Comparison of ENCODE assay signal across 8 cellular contexts in the genomic region with DNA sequence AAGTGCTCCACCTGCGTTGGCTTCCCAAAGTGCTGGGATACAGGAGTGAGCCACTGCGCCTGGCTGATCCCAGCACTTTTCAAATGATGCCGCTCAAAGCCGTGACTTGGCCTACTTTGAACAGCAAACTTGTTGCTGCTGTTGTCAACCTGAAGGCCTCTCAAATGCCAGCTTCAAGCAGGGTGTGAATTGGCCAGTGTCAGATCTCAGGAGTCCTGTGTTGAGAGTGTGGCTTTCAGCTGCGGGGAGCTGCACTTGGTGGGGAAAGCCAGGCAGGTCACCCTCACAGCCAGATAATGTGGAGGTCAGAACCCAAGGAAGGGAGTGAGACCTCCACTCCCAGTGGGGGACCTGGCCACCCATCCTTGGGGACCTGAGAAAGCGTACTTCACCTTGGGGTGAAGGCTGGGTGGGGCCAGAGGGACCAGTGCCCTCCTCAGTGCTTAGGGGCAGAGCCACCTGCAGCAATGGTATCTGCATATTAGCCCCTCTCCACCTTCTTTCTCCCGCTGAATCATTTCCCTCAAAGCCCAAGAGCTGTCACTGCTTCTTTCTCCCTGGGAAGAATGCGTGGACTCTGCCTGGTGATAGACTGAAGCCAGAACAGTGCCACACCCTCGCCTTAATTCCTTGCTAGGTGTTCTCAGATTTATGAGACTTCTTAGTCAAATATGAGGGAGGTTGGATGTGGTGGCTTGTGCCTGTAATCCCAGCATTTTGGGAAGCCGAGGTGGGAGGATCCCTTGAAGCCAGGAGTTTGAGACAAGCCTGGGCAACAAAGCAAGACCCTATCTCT.
"Had no signal": no experiment of that assay in that cellular context is flagged by ENCODE, and none has a peak within 500 bp of the region (broad histone marks: within the 10 kb centered on the region; RNA-seq: fewer than 3 reads in every experiment).

No MANE protein-coding gene starts in this region.

- H3K27ac ChIP-seq: gastrocnemius medialis, right atrium auricular region, skin epidermis had no signal

- DNase-seq: activated CD4-positive, alpha-beta T cell treated with anti-CD3 and anti-CD28 coated beads for 4 hours; activated CD8-positive, alpha-beta memory T cell treated with anti-CD3 and anti-CD28 coated beads for 24 hours; activated naive CD4-positive, alpha-beta T cell treated with anti-CD3 and anti-CD28 coated beads, Interleukin-2, amount 10 ng/mL, durations not matched to agents 7 days and 5 days; amygdala; gastrocnemius medialis; SW 1271 had no signal

- H3K4me3 ChIP-seq: gastrocnemius medialis, right atrium auricular region, skin epidermis had no signal

- H3K27me3 ChIP-seq: gastrocnemius medialis, right atrium auricular region had no signal

- H3K9me3 ChIP-seq: gastrocnemius medialis, right atrium auricular region had no signal

- ATAC-seq: gastrocnemius medialis had no signal
